ENCODE assay signal across 8 cellular contexts in genomic region chr13:67230243-67230773, GRCh38. TPM values are rescaled to one million over a fixed set of nuclear protein-coding genes. Genes with fewer than 3 reads are reported as not detected.
DNase-seq lines count a peak whose midpoint lies in the region; ATAC-seq and TF ChIP-seq lines count a peak whose summit lies in the region.

A gene with protein sequence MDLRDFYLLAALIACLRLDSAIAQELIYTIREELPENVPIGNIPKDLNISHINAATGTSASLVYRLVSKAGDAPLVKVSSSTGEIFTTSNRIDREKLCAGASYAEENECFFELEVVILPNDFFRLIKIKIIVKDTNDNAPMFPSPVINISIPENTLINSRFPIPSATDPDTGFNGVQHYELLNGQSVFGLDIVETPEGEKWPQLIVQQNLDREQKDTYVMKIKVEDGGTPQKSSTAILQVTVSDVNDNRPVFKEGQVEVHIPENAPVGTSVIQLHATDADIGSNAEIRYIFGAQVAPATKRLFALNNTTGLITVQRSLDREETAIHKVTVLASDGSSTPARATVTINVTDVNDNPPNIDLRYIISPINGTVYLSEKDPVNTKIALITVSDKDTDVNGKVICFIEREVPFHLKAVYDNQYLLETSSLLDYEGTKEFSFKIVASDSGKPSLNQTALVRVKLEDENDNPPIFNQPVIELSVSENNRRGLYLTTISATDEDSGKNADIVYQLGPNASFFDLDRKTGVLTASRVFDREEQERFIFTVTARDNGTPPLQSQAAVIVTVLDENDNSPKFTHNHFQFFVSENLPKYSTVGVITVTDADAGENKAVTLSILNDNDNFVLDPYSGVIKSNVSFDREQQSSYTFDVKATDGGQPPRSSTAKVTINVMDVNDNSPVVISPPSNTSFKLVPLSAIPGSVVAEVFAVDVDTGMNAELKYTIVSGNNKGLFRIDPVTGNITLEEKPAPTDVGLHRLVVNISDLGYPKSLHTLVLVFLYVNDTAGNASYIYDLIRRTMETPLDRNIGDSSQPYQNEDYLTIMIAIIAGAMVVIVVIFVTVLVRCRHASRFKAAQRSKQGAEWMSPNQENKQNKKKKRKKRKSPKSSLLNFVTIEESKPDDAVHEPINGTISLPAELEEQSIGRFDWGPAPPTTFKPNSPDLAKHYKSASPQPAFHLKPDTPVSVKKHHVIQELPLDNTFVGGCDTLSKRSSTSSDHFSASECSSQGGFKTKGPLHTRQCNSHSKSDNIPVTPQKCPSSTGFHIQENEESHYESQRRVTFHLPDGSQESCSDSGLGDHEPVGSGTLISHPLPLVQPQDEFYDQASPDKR (N-terminal part only) (minus strand): TSS chr13:67230336. CDS start chr13:67228440, 1,896 bp downstream.

- H3K4me3 ChIP-seq in GM08714 (ENCODE audit: low read length) (peak within 1 kb of the TSS; percentile 82), left ventricle myocardium inferior (peak within 1 kb of the TSS; percentile 87)

- H3K27ac ChIP-seq in left ventricle myocardium inferior (replicated peaks) = peak within 1 kb of the TSS; percentile 99

- H3K27me3 ChIP-seq in left ventricle myocardium inferior (ENCODE audit: low read depth) = no peaks in the 10 kb centered on the region

- H3K27ac Mint-ChIP-seq in type B pancreatic cell = no peak within 1 kb of the TSS

- H3K36me3 ChIP-seq in left ventricle myocardium inferior = no peaks in the 10 kb centered on the region

- H3K9me3 Mint-ChIP-seq in type B pancreatic cell = no peaks in the 10 kb centered on the region

- no peaks in the 10 kb centered on the region for H3K9me3 ChIP-seq in left ventricle myocardium inferior (replicated peaks)

- TF ChIP-seq CTCF in left ventricle myocardium inferior (IDR thresholded peaks at IDR 0.05; ENCODE audit: borderline replicate concordance) (no peak), type B pancreatic cell (conservative IDR thresholded peaks at IDR 0.05) (no peak)

- intact Hi-C loops in left ventricle myocardium inferior (cut with micrococcal nuclease) = no loop called here
- intact Hi-C loops in posterior vena cava (cut with DNase I) = no loop called here

- H3K36me3 Mint-ChIP-seq in type B pancreatic cell = peaks cover 14% of the 10 kb centered on the region

- DNase-seq in NCI-H128 (lab: John Stamatoyannopoulos, UW; ENCODE audit: unreplicated experiment) = peak; percentile 88
- DNase-seq in SW480 (ENCODE audit: low spot score) = peak; percentile 69
- DNase-seq in amniotic stem cell (lab: John Stamatoyannopoulos, UW) = peak; percentile 90
- DNase-seq in left ventricle myocardium inferior = peak; percentile 96
- DNase-seq in posterior vena cava (ENCODE audit: low spot score) = peak; percentile 97
- peak; percentile 96 for DNase-seq in type B pancreatic cell (ENCODE audit: extremely low spot score, unreplicated experiment)

- H3K4me3 Mint-ChIP-seq in type B pancreatic cell = no peak within 1 kb of the TSS

- H3K4me1 ChIP-seq in left ventricle myocardium inferior = peaks cover 76% of the 10 kb centered on the region

- H3K4me1 Mint-ChIP-seq in type B pancreatic cell (ENCODE audit: unreplicated experiment) = peaks cover 13% of the 10 kb centered on the region

- peak; percentile 99 for ATAC-seq in HG02642 (IDR thresholded peaks at IDR 0.05; ENCODE audit: poor library complexity, unreplicated experiment)

- H3K27me3 Mint-ChIP-seq in type B pancreatic cell = peaks cover 7% of the 10 kb centered on the region

RNA-seq across cellular contexts. Expression of the gene that starts here (rescaled TPM):
- 14.7 TPM for total RNA-seq in left ventricle myocardium inferior
- total RNA-seq in posterior vena cava = 1 to 10 TPM; 1.6 to 2.4 TPM
- total RNA-seq in type B pancreatic cell (ENCODE audit: low replicate concordance) = 12.8 and 20.2 TPM in 2 replicates

Comparison
In these comparisons a context has a peak if more than half of its experiments do, and no peak if none do; other contexts are left out.
1. Peak in every context shown above with its lines: DNase-seq, ATAC-seq, H3K4me3 ChIP-seq and H3K27ac ChIP-seq.